In genomic region chr4:104930745-104931736, GRCh38 we compare ENCODE assay signal across 8 cellular contexts.
A peak's percentile ranks its signal among the peaks of the same experiment; 100 is the strongest.
DNase-seq lines count a peak whose midpoint lies in the region; ATAC-seq and TF ChIP-seq lines count a peak whose summit lies in the region.
"Not testable (repeated sequence)": the region's sequence is repeated elsewhere in the genome, so short reads cannot be mapped to it uniquely, and the experiment has no call there.

No MANE protein-coding gene starts in this region.

- not testable (repeated sequence) for H3K36me3 Mint-ChIP-seq in CD8-positive, alpha-beta T cell

- ATAC-seq in CD8-positive, alpha-beta T cell: peak; percentile 65
- peak; percentile 64 for ATAC-seq in GM19351 (IDR thresholded peaks at IDR 0.05; ENCODE audit: unreplicated experiment)
- ATAC-seq in HG03196 (IDR thresholded peaks at IDR 0.05; ENCODE audit: unreplicated experiment): peak; percentile 81

- H3K27ac Mint-ChIP-seq in CD8-positive, alpha-beta T cell: peak overlapping the region; percentile 79

- peaks cover 51% of the 10 kb centered on the region for H3K4me1 Mint-ChIP-seq in CD8-positive, alpha-beta T cell (ENCODE audit: low read depth)

- POLR2A ChIA-PET in CD8-positive, alpha-beta T cell (lab: Charles Lee): interaction anchor here (0.8 to 2.0 kb wide), 5 partner anchors 19 to 543 kb away, joined by 3 to 6 read pairs (median 3); partner anchors contain the start of gene PPA2

- not testable (repeated sequence) for H3K27ac ChIP-seq in CD8-positive, alpha-beta T cell (ENCODE audit: low read depth, low read length)

- CTCF ChIA-PET in CD8-positive, alpha-beta T cell (lab: Charles Lee): interaction anchor here (0.7 to 1.4 kb wide), 6 partner anchors 12 to 549 kb away, joined by 3 to 4 read pairs (median 3); partner anchors contain the start of gene PPA2

- peak overlapping the region; percentile 28 for H3K4me3 ChIP-seq in CD8-positive, alpha-beta T cell (ENCODE audit: low read depth, low read length)

- H3K36me3 ChIP-seq in CD8-positive, alpha-beta T cell (ENCODE audit: insufficient read depth, low read length): not testable (repeated sequence)

- peaks cover 25% of the 10 kb centered on the region for H3K4me1 ChIP-seq in CD8-positive, alpha-beta T cell (ENCODE audit: insufficient read depth, low read length)

- not testable (repeated sequence) for H3K9me3 ChIP-seq in CD8-positive, alpha-beta T cell (ENCODE audit: low read length)

- H3K4me3 Mint-ChIP-seq in CD8-positive, alpha-beta T cell: peak overlapping the region; percentile 50

- DNase-seq in CD8-positive, alpha-beta T cell: peak; percentile 7 to 81 (median 50)
- DNase-seq in NOMO-1 treated with DMSO at 0.1 percent for 48 hours (lab: John Stamatoyannopoulos, UW; ENCODE audit: unreplicated experiment): peak; percentile 44
- DNase-seq in activated CD4-positive, alpha-beta T cell treated with anti-CD3 and anti-CD28 coated beads, Interleukin-2, amount 50 U/mL, for 48 hours: peak; percentile 44 to 58
- peak; percentile 23 for DNase-seq in central memory CD4-positive, alpha-beta T cell
- peak; percentile 49 for DNase-seq in kidney tubule cell (ENCODE audit: low spot score)
- peak; percentile 15 for DNase-seq in stimulated activated CD8-positive, alpha-beta memory T cell treated with anti-CD3 and anti-CD28 coated beads, Interleukin-12 subunit alpha, Interleukin-12 subunit beta, amount 100 ng/mL, for 1 hour (ENCODE audit: low read depth)

- intact Hi-C loops in CD8-positive, alpha-beta T cell (cut with DNase I, micrococcal nuclease): loop anchor here (1.0 to 5.0 kb wide), 5 partner anchors 221 to 776 kb away; partner anchors contain the start of genes GSTCD (in 1 of the 2), INTS12 (in 1 of the 2) and PPA2 (in 1 of the 2)

- H3K27me3 ChIP-seq in CD8-positive, alpha-beta T cell (ENCODE audit: insufficient read depth, low read length): not testable (repeated sequence)

- TF ChIP-seq CTCF in CD8-positive, alpha-beta T cell (IDR thresholded peaks at IDR 0.05): not testable (repeated sequence)

- not testable (repeated sequence) for H3K27me3 Mint-ChIP-seq in CD8-positive, alpha-beta T cell (ENCODE audit: low read depth)

- H3K9me3 Mint-ChIP-seq in CD8-positive, alpha-beta T cell: not testable (repeated sequence)
